Comparison of ENCODE assay signal across 14 cellular contexts in genomic region chr5:142841511-142842255, GRCh38.
DNase-seq lines count a peak whose midpoint lies in the region; ATAC-seq and TF ChIP-seq lines count a peak whose summit lies in the region.
"Had no signal": no experiment of that assay in that cellular context is flagged by ENCODE, and none has a peak within 500 bp of the region (broad histone marks: within the 10 kb centered on the region; RNA-seq: fewer than 3 reads in every experiment).

No MANE protein-coding gene starts in this region.

- H3K27me3 Mint-ChIP-seq in neural progenitor cell (ENCODE audit: insufficient read depth, low read depth) (peaks cover 6% of the 10 kb centered on the region), progenitor cell of endocrine pancreas (no peaks in the 10 kb centered on the region), endothelial cell (ENCODE audit: unreplicated experiment) (peaks cover 5% of the 10 kb centered on the region)
- H3K27me3 Mint-ChIP-seq: naive B cell; stimulated activated naive B cell treated with anti-CD40 and anti-IgM and Interleukin-4, amounts not matched to agents 10 μg/mL and 1 μg/mL and 100 μg/mL, for 72 hours had no signal

- H3K9me3 ChIP-seq in NT2/D1 (ENCODE audit: insufficient read depth, low read length) (no peaks in the 10 kb centered on the region), neural progenitor cell (ENCODE audit: low read depth) (no peaks in the 10 kb centered on the region)

- no peaks in the 10 kb centered on the region for H3K4me1 ChIP-seq in NT2/D1 (ENCODE audit: insufficient read depth, insufficient read length)
- peaks cover 16% of the 10 kb centered on the region for H3K4me1 ChIP-seq in neural progenitor cell

- peaks cover 9% of the 10 kb centered on the region for H3F3A ChIP-seq in neural progenitor cell (ENCODE audit: low read depth)

- H3K4me1 Mint-ChIP-seq in neural progenitor cell (peaks cover 12% of the 10 kb centered on the region), progenitor cell of endocrine pancreas (ENCODE audit: low read depth) (peaks cover 15% of the 10 kb centered on the region), endothelial cell (ENCODE audit: unreplicated experiment) (peaks cover 29% of the 10 kb centered on the region)

- H3K27me3 ChIP-seq in NT2/D1 (ENCODE audit: insufficient read depth, insufficient read length) (no peaks in the 10 kb centered on the region), neural progenitor cell (no peaks in the 10 kb centered on the region)
- H3K27me3 ChIP-seq: SJCRH30 had no signal

- H3K4me3 Mint-ChIP-seq in neural progenitor cell (no peak overlapping the region), progenitor cell of endocrine pancreas (ENCODE audit: low read depth) (no peak overlapping the region), endothelial cell (ENCODE audit: unreplicated experiment) (no peak overlapping the region)
- H3K4me3 Mint-ChIP-seq: naive B cell; stimulated activated naive B cell treated with anti-CD40 and anti-IgM and Interleukin-4, amounts not matched to agents 10 μg/mL and 1 μg/mL and 100 μg/mL, for 72 hours had no signal

- peak overlapping the region; percentile 94 for H3K27ac Mint-ChIP-seq in neural progenitor cell
- no peak overlapping the region for H3K27ac Mint-ChIP-seq in progenitor cell of endocrine pancreas
- H3K27ac Mint-ChIP-seq in endothelial cell (ENCODE audit: unreplicated experiment): no peak overlapping the region
- H3K27ac Mint-ChIP-seq: stimulated activated naive B cell treated with anti-CD40 and anti-IgM and Interleukin-4, amounts not matched to agents 10 μg/mL and 1 μg/mL and 100 μg/mL, for 72 hours had no signal

- no peaks in the 10 kb centered on the region for H3K79me2 ChIP-seq in neural progenitor cell (ENCODE audit: low read depth)

- no peak overlapping the region for H3K9ac ChIP-seq in NT2/D1 (ENCODE audit: insufficient read length, low read depth)
- no peak overlapping the region for H3K9ac ChIP-seq in neural progenitor cell

- no peak overlapping the region for H3K27ac ChIP-seq in neural progenitor cell
- H3K27ac ChIP-seq: SJCRH30 had no signal

- no peak overlapping the region for H2AFZ ChIP-seq in neural progenitor cell (replicated peaks)

- H3K36me3 Mint-ChIP-seq in neural progenitor cell (no peaks in the 10 kb centered on the region), progenitor cell of endocrine pancreas (ENCODE audit: insufficient read depth) (no peaks in the 10 kb centered on the region), endothelial cell (ENCODE audit: low read depth, unreplicated experiment) (no peaks in the 10 kb centered on the region)
- H3K36me3 Mint-ChIP-seq: naive B cell; stimulated activated naive B cell treated with anti-CD40 and anti-IgM and Interleukin-4, amounts not matched to agents 10 μg/mL and 1 μg/mL and 100 μg/mL, for 72 hours had no signal

- TF ChIP-seq CTCF in fibroblast of pulmonary artery (IDR thresholded peaks at IDR 0.05; ENCODE audit: low read length, missing control alignments) (no peak), neural progenitor cell (IDR thresholded peaks at IDR 0.05) (no peak), progenitor cell of endocrine pancreas (IDR thresholded peaks at IDR 0.05; ENCODE audit: unreplicated experiment) (no peak), endothelial cell (IDR thresholded peaks at IDR 0.05; ENCODE audit: unreplicated experiment) (no peak)

- H3K4me2 ChIP-seq in neural progenitor cell: peak overlapping the region; percentile 32

- no peaks in the 10 kb centered on the region for H3K36me3 ChIP-seq in NT2/D1 (ENCODE audit: insufficient read depth, insufficient read length, low read length)
- H3K36me3 ChIP-seq in neural progenitor cell: no peaks in the 10 kb centered on the region
- H3K36me3 ChIP-seq: SJCRH30 had no signal

- peaks cover 5% of the 10 kb centered on the region for H4K20me1 ChIP-seq in neural progenitor cell (ENCODE audit: low read depth)

- ATAC-seq in GM21529 (IDR thresholded peaks at IDR 0.05; ENCODE audit: unreplicated experiment): no peak
- ATAC-seq: stimulated activated naive B cell treated with anti-CD40 and anti-IgM and Interleukin-4, amounts not matched to agents 10 μg/mL and 1 μg/mL and 100 μg/mL, for 72 hours had no signal

- no peak overlapping the region for H3K4me3 ChIP-seq in NT2/D1 (ENCODE audit: insufficient read length, low read depth)
- no peak overlapping the region for H3K4me3 ChIP-seq in fibroblast of pulmonary artery (replicated peaks; ENCODE audit: low read depth, low read length)
- no peak overlapping the region for H3K4me3 ChIP-seq in neural progenitor cell
- H3K4me3 ChIP-seq: SJCRH30 had no signal

- H3K9me3 Mint-ChIP-seq in neural progenitor cell (no peaks in the 10 kb centered on the region), progenitor cell of endocrine pancreas (ENCODE audit: low read depth) (no peaks in the 10 kb centered on the region), endothelial cell (ENCODE audit: unreplicated experiment) (no peaks in the 10 kb centered on the region)
- H3K9me3 Mint-ChIP-seq: naive B cell; stimulated activated naive B cell treated with anti-CD40 and anti-IgM and Interleukin-4, amounts not matched to agents 10 μg/mL and 1 μg/mL and 100 μg/mL, for 72 hours had no signal

- DNase-seq in Ammon's horn (ENCODE audit: low spot score): peak; percentile 52
- DNase-seq in NT2/D1 (ENCODE audit: low read depth, low spot score): peak; percentile 28
- DNase-seq in fibroblast of pulmonary artery (ENCODE audit: low read depth): peak; percentile 69
- peak; percentile 74 for DNase-seq in neural progenitor cell (ENCODE audit: low spot score)
- DNase-seq in progenitor cell of endocrine pancreas (ENCODE audit: low spot score, unreplicated experiment): no peak
- DNase-seq in NCI-H187 treated with DMSO at 0.1 percent for 48 hours (lab: John Stamatoyannopoulos, UW): no peak
- no peak for DNase-seq in endothelial cell (ENCODE audit: low spot score)
- DNase-seq: activated CD4-positive, alpha-beta T cell treated with anti-CD3 and anti-CD28 coated beads for 48 hours; activated gamma-delta T cell; naive B cell; NCI-H510A treated with DMSO at 0.1 percent for 48 hours; SJCRH30; stimulated activated naive B cell treated with anti-CD40 and anti-IgM and Interleukin-4, amounts not matched to agents 10 μg/mL and 1 μg/mL and 100 μg/mL, for 72 hours had no signal

Comparison
In these comparisons a context has a peak if more than half of its experiments do, and no peak if none do; other contexts are left out.
1. DNase-seq: peak in Ammon's horn (single experiment), NT2/D1 (single experiment), fibroblast of pulmonary artery (single experiment) and neural progenitor cell (single experiment); none in progenitor cell of endocrine pancreas (single experiment), NCI-H187 treated with DMSO at 0.1 percent for 48 hours (single experiment) and endothelial cell (single experiment).